In genomic region chr1:172917972-172918371, GRCh38 we compare ENCODE assay signal across 10 cellular contexts.
DNase-seq lines count a peak whose midpoint lies in the region; ATAC-seq and TF ChIP-seq lines count a peak whose summit lies in the region.
"Had no signal": no experiment of that assay in that cellular context is flagged by ENCODE, and none has a peak within 500 bp of the region (broad histone marks: within the 10 kb centered on the region; RNA-seq: fewer than 3 reads in every experiment).

No MANE protein-coding gene starts in this region.

- no peaks in the 10 kb centered on the region; the same call in 1 of the 2 replicates for H3K27me3 Mint-ChIP-seq in HFFc6 (ENCODE audit: insufficient read depth)

- H3K36me3 Mint-ChIP-seq in HFFc6 (ENCODE audit: low read depth) = peaks cover 8% of the 10 kb centered on the region

- DNase-seq in HFFc6 (peak; percentile 94), amniotic epithelial cell (ENCODE audit: low read depth) (peak; percentile 92), thoracic aorta (ENCODE audit: low spot score) (no peak), NCI-H1436 (lab: John Stamatoyannopoulos, UW) (no peak), D341Med (ENCODE audit: low spot score) (no peak)
- no peak for DNase-seq in activated CD8-positive, alpha-beta memory T cell treated with anti-CD3 and anti-CD28 coated beads, Interleukin-2, amount 50 U/mL, for 4 hours
- DNase-seq: activated T-cell treated with anti-CD3 and anti-CD28 coated beads, Interleukin-2, amount 50 U/mL, for 4 hours had no signal

- peaks cover 8% of the 10 kb centered on the region for H3K9me3 Mint-ChIP-seq in HFFc6

- WGBS in gastroesophageal sphincter (ENCODE audit: low coverage in 1 of 2), 2 donors = 11 to 14% methylated on average over 2 of the region's 2 CpGs

- H3K4me3 ChIP-seq in gastroesophageal sphincter (no peak overlapping the region), thoracic aorta (no peak overlapping the region)

- no peaks in the 10 kb centered on the region for H3K4me1 Mint-ChIP-seq in HFFc6 (ENCODE audit: low read depth)

- H3K4me1 ChIP-seq in gastroesophageal sphincter (peaks cover 11 to 33% (median 24%) of the 10 kb centered on the region in 3 donors), thoracic aorta (ENCODE audit: control insufficient read depth in 1 of 2, low read depth in 2 of 2) (peaks cover 9 to 24% of the 10 kb centered on the region in 2 donors)
- H3K4me1 ChIP-seq: parathyroid adenoma had no signal

- TF ChIP-seq EP300 in gastroesophageal sphincter (IDR thresholded peaks at IDR 0.05) = no peak

- H3K27ac Mint-ChIP-seq in HFFc6 = no peak overlapping the region
- H3K27ac Mint-ChIP-seq: dendritic cell treated with granulocyte-macrophage colony-stimulating factor and Interleukin-4, amounts not matched to agents 40 ng/mL and 50 ng/mL, for 4 days had no signal

- H3K4me3 Mint-ChIP-seq in HFFc6 = 0 out of 2 replicates have a peak overlapping the region, but pooled peaks have one; percentile 27
- H3K4me3 Mint-ChIP-seq: activated T-cell treated with anti-CD3 and anti-CD28 coated beads, Interleukin-2, amount 50 U/mL, for 4 hours; dendritic cell treated with granulocyte-macrophage colony-stimulating factor and Interleukin-4, amounts not matched to agents 40 ng/mL and 50 ng/mL, for 4 days had no signal

- H3K27me3 ChIP-seq in gastroesophageal sphincter (no peaks in the 10 kb centered on the region), thoracic aorta (replicated peaks; ENCODE audit: insufficient read depth) (no peaks in the 10 kb centered on the region)

- no peak for TF ChIP-seq CTCF in HFFc6 (IDR thresholded peaks at IDR 0.05)
- no peak for TF ChIP-seq CTCF in gastroesophageal sphincter (IDR thresholded peaks at IDR 0.05)
- no peak for TF ChIP-seq CTCF in thoracic aorta (IDR thresholded peaks at IDR 0.05)

- no peak for TF ChIP-seq POLR2A in gastroesophageal sphincter (IDR thresholded peaks at IDR 0.05)

- H3K36me3 ChIP-seq in gastroesophageal sphincter = no peaks in the 10 kb centered on the region
- H3K36me3 ChIP-seq in thoracic aorta = no peaks in the 10 kb centered on the region

- peaks cover 0 to 1% (median 0%) of the 10 kb centered on the region in 3 donors for H3K9me3 ChIP-seq in gastroesophageal sphincter
- H3K9me3 ChIP-seq in thoracic aorta = peaks cover 1% of the 10 kb centered on the region

- ATAC-seq in gastroesophageal sphincter = peak; percentile 83
- ATAC-seq in thoracic aorta (ENCODE audit: insufficient number of reproducible peaks, low FRiP score, low read depth) = peak; percentile 98
- ATAC-seq: activated T-cell treated with anti-CD3 and anti-CD28 coated beads, Interleukin-2, amount 50 U/mL, for 4 hours had no signal

- peak overlapping the region; percentile 34 to 56 (median 44) for H3K27ac ChIP-seq in gastroesophageal sphincter
- H3K27ac ChIP-seq in thoracic aorta = peak overlapping the region in 1 of 2 donors; percentile 16
- H3K27ac ChIP-seq: parathyroid adenoma had no signal

Comparison
In these comparisons a context has a peak if more than half of its experiments do, and no peak if none do; other contexts are left out.
1. DNase-seq: peak in HFFc6 (single experiment) and amniotic epithelial cell (single experiment); none in thoracic aorta (single experiment), NCI-H1436 (single experiment), D341Med (single experiment) and activated CD8-positive, alpha-beta memory T cell treated with anti-CD3 and anti-CD28 coated beads, Interleukin-2, amount 50 U/mL, for 4 hours (single experiment).